ENCODE assay signal across 8 cellular contexts in genomic region chr17:15261818-15262290, GRCh38. TPM values are rescaled to one million over a fixed set of nuclear protein-coding genes. Genes with fewer than 3 reads are reported as not detected.
DNase-seq lines count a peak whose midpoint lies in the region; ATAC-seq and TF ChIP-seq lines count a peak whose summit lies in the region.

No MANE protein-coding gene starts in this region.

- H3K9me3 ChIP-seq in liver (ENCODE audit: control insufficient read depth in 4 of 4, low read length in 3 of 4): no peaks in the 10 kb centered on the region

- no peak overlapping the region for H3K9ac ChIP-seq in liver (ENCODE audit: low read depth in 1 of 2, low read length in 2 of 2)

- no peak for ATAC-seq in HG02938 (IDR thresholded peaks at IDR 0.05; ENCODE audit: unreplicated experiment)

- H3K36me3 ChIP-seq in liver (ENCODE audit: control insufficient read depth in 4 of 4, insufficient read depth in 3 of 4, low read depth in 1 of 4, low read length in 3 of 4): no peaks in the 10 kb centered on the region

- no peak for TF ChIP-seq RAD21 in liver (IDR thresholded peaks at IDR 0.05)

- peaks cover 0 to 6% (median 4%) of the 10 kb centered on the region in 4 donors for H3K27me3 ChIP-seq in liver (ENCODE audit: control insufficient read depth in 4 of 4, insufficient read depth in 4 of 4, low read length in 3 of 4)

- no peak overlapping the region for H3K4me3 Mint-ChIP-seq in activated T-helper 1 cell treated with anti-CD3 and anti-CD28 coated beads, Interleukin-12 subunit alpha, Interleukin-12 subunit beta, Interleukin-2, Interleukin-4 antibody, amounts not matched to agents 30 ng/mL and 10 ng/mL and 1 ng/mL, durations not matched to agents 14 hours and 24 hours and 36 hours

- H3K27ac ChIP-seq in liver (ENCODE audit: low read depth in 1 of 2, low read length in 2 of 2): peak overlapping the region; percentile 64 to 76
- H3K27ac ChIP-seq in temporal lobe (ENCODE audit: low read depth, low read length): peak overlapping the region; percentile 94

- intact Hi-C loops in activated T-helper 1 cell treated with anti-CD3 and anti-CD28 coated beads, Interleukin-12 subunit alpha, Interleukin-12 subunit beta, Interleukin-2, Interleukin-4 antibody, amounts not matched to agents 30 ng/mL and 10 ng/mL and 1 ng/mL, durations not matched to agents 14 hours and 24 hours and 36 hours (cut with micrococcal nuclease): loop anchor here (2.0 to 5.0 kb wide), 2 partner anchors 265 to 737 kb away; partner anchors contain the start of genes TTC19 and ZSWIM7

- TF ChIP-seq CTCF in liver (IDR thresholded peaks at IDR 0.05; ENCODE audit: low read depth, low read length, missing input control): no peak

- DNase-seq in LHCN-M2 (ENCODE audit: low read depth) (peak; percentile 28), dedifferentiated amniotic fluid mesenchymal stem cell (ENCODE audit: extremely low spot score) (peak; percentile 25)
- DNase-seq in activated T-helper 1 cell treated with anti-CD3 and anti-CD28 coated beads, Interleukin-12 subunit alpha, Interleukin-12 subunit beta, Interleukin-2, Interleukin-4 antibody, amounts not matched to agents 30 ng/mL and 10 ng/mL and 1 ng/mL, durations not matched to agents 14 hours and 24 hours and 36 hours (ENCODE audit: low spot score): no peak
- no peak for DNase-seq in NK-92 treated with Interleukin-12 subunit alpha and Interleukin-12 subunit beta, amount 100 ng/mL, for 24 hours (lab: John Stamatoyannopoulos, UW)
- DNase-seq in activated naive CD4-positive, alpha-beta T cell treated with anti-CD3 and anti-CD28 coated beads, Interleukin-2, amount 50 U/mL, for 16 hours: no peak

- WGBS in liver: 8% methylated on average over 9 of the region's 9 CpGs

- H3K4me3 ChIP-seq in liver (ENCODE audit: low read depth in 1 of 3, low read length in 3 of 3): peak overlapping the region in 2 of 3 donors; percentile 49 to 57

- no peaks in the 10 kb centered on the region for H3K9me3 Mint-ChIP-seq in activated T-helper 1 cell treated with anti-CD3 and anti-CD28 coated beads, Interleukin-12 subunit alpha, Interleukin-12 subunit beta, Interleukin-2, Interleukin-4 antibody, amounts not matched to agents 30 ng/mL and 10 ng/mL and 1 ng/mL, durations not matched to agents 14 hours and 24 hours and 36 hours

- H3K27ac Mint-ChIP-seq in activated T-helper 1 cell treated with anti-CD3 and anti-CD28 coated beads, Interleukin-12 subunit alpha, Interleukin-12 subunit beta, Interleukin-2, Interleukin-4 antibody, amounts not matched to agents 30 ng/mL and 10 ng/mL and 1 ng/mL, durations not matched to agents 14 hours and 24 hours and 36 hours: no peak overlapping the region

- peaks cover 79% of the 10 kb centered on the region for H3K27me3 Mint-ChIP-seq in activated T-helper 1 cell treated with anti-CD3 and anti-CD28 coated beads, Interleukin-12 subunit alpha, Interleukin-12 subunit beta, Interleukin-2, Interleukin-4 antibody, amounts not matched to agents 30 ng/mL and 10 ng/mL and 1 ng/mL, durations not matched to agents 14 hours and 24 hours and 36 hours (ENCODE audit: insufficient read depth)

- peaks cover 22% of the 10 kb centered on the region for H3K4me1 Mint-ChIP-seq in activated T-helper 1 cell treated with anti-CD3 and anti-CD28 coated beads, Interleukin-12 subunit alpha, Interleukin-12 subunit beta, Interleukin-2, Interleukin-4 antibody, amounts not matched to agents 30 ng/mL and 10 ng/mL and 1 ng/mL, durations not matched to agents 14 hours and 24 hours and 36 hours (ENCODE audit: low read depth)

- no peaks in the 10 kb centered on the region for H3K36me3 Mint-ChIP-seq in activated T-helper 1 cell treated with anti-CD3 and anti-CD28 coated beads, Interleukin-12 subunit alpha, Interleukin-12 subunit beta, Interleukin-2, Interleukin-4 antibody, amounts not matched to agents 30 ng/mL and 10 ng/mL and 1 ng/mL, durations not matched to agents 14 hours and 24 hours and 36 hours (ENCODE audit: low read depth)

- peaks cover 0 to 35% (median 17%) of the 10 kb centered on the region in 4 donors for H3K4me1 ChIP-seq in liver (ENCODE audit: control insufficient read depth in 4 of 4, insufficient read depth in 4 of 4, low read length in 3 of 4)

TF ChIP-seq in liver, 16 proteins besides CTCF, POLR2A, EP300 and RAD21:
- TF ChIP-seq NR2F2 (IDR thresholded peaks at IDR 0.05) (no peak), TAF1 (conservative IDR thresholded peaks at IDR 0.05) (no peak), MAX (IDR thresholded peaks at IDR 0.05) (no peak), HNF4A (conservative IDR thresholded peaks at IDR 0.05) (no peak), ATF3 (IDR thresholded peaks at IDR 0.05) (no peak), REST (IDR thresholded peaks at IDR 0.05) (no peak), YY1 (IDR thresholded peaks at IDR 0.05) (no peak), ZBTB33 (IDR thresholded peaks at IDR 0.05) (no peak), SP1 (IDR thresholded peaks at IDR 0.05) (no peak), GABPA (IDR thresholded peaks at IDR 0.05 in 1 of 2, conservative IDR thresholded peaks at IDR 0.05 in 1 of 2) (no peak), FOXA1 (IDR thresholded peaks at IDR 0.05) (no peak), RXRA (IDR thresholded peaks at IDR 0.05) (no peak), FOXA2 (IDR thresholded peaks at IDR 0.05) (no peak), EGR1 (IDR thresholded peaks at IDR 0.05; ENCODE audit: low read depth in 2 of 2) (no peak), HNF4G (IDR thresholded peaks at IDR 0.05) (no peak), JUND (IDR thresholded peaks at IDR 0.05) (no peak)

RNA-seq across cellular contexts. Expression of gene PMP22, which starts 3.3 kb away (rescaled TPM):
- total RNA-seq in LHCN-M2 (2014; rRNA removed) (23.6 and 26.4 TPM in 2 replicates), liver (1 to 10 TPM; 3.2 to 6.2 TPM), temporal lobe (9.1 TPM)
- polyA plus RNA-seq in LHCN-M2 (2012): 29.3 TPM
- polyA plus RNA-seq in liver: 1 to 10 TPM; 5.2 to 9.1 TPM
- total RNA-seq in activated T-helper 1 cell treated with anti-CD3 and anti-CD28 coated beads, Interleukin-12 subunit alpha, Interleukin-12 subunit beta, Interleukin-2, Interleukin-4 antibody, amounts not matched to agents 30 ng/mL and 10 ng/mL and 1 ng/mL, durations not matched to agents 14 hours and 24 hours and 36 hours: 0.54 and 1.6 TPM in 2 replicates

Comparison
In these comparisons a context has a peak if more than half of its experiments do, and no peak if none do; other contexts are left out.
1. DNase-seq: peak in LHCN-M2 (single experiment) and dedifferentiated amniotic fluid mesenchymal stem cell (single experiment); none in activated T-helper 1 cell treated with anti-CD3 and anti-CD28 coated beads, Interleukin-12 subunit alpha, Interleukin-12 subunit beta, Interleukin-2, Interleukin-4 antibody, amounts not matched to agents 30 ng/mL and 10 ng/mL and 1 ng/mL, durations not matched to agents 14 hours and 24 hours and 36 hours (single experiment), NK-92 treated with Interleukin-12 subunit alpha and Interleukin-12 subunit beta, amount 100 ng/mL, for 24 hours (single experiment) and activated naive CD4-positive, alpha-beta T cell treated with anti-CD3 and anti-CD28 coated beads, Interleukin-2, amount 50 U/mL, for 16 hours (single experiment).